In the genomic region with DNA sequence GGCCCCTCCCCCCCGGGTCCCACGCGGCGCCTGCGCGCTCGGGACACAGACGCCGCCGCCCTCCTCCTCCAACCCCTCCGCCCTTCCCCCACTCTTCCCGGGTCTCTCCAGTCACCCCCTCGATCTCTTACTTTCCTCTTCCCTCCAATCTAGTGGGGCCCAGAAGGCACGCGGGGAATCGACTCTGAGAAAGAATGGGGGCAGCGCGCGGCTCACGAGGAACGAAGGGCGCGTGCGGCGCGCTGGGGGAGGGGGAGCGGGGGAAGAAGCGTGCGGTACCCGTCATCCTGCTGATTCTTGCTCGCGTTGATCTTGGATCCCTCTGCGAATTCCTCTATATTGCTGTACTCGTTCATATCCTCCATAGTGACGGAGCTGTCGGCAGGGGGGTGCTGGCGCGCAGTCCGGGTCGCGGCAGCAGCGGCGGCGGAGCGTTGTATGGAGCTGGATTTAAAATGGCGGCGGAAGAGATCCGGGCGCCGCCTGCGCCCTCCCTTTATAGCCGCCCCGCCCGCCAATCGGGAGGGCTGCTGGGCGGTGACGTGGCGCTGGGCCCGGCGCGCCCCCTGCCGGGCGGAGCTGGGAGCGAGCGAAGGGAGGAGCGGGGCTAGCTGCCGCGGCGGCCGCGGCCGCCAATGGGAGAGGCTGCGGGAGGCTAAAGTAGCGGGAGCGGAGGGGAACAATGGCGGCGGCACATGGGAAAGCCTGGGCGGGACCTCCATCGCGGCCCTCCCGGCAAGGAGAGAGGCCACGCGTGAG, we compare ENCODE assay signal across 1 cellular context.
A peak's percentile ranks its signal among the peaks of the same experiment; 100 is the strongest.
TF ChIP-seq lines count a peak whose summit lies in the region.

No MANE protein-coding gene starts in this region.

TF ChIP-seq in HepG2, 621 proteins besides CTCF, POLR2A, EP300 and RAD21 (continued from another document and continues in another):
- TF ChIP-seq, protein P1, sequence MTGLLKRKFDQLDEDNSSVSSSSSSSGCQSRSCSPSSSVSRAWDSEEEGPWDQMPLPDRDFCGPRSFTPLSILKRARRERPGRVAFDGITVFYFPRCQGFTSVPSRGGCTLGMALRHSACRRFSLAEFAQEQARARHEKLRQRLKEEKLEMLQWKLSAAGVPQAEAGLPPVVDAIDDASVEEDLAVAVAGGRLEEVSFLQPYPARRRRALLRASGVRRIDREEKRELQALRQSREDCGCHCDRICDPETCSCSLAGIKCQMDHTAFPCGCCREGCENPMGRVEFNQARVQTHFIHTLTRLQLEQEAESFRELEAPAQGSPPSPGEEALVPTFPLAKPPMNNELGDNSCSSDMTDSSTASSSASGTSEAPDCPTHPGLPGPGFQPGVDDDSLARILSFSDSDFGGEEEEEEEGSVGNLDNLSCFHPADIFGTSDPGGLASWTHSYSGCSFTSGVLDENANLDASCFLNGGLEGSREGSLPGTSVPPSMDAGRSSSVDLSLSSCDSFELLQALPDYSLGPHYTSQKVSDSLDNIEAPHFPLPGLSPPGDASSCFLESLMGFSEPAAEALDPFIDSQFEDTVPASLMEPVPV (CRISPR knock-in tag; IDR thresholded peaks at IDR 0.05) = peak; percentile 49
- TF ChIP-seq ZNF430 (CRISPR knock-in tag; IDR thresholded peaks at IDR 0.05) (peak; percentile 73), ZFX (CRISPR knock-in tag; IDR thresholded peaks at IDR 0.05; ENCODE audit: low read depth) (peak; percentile 39), POLR2AphosphoS2 (IDR thresholded peaks at IDR 0.05; ENCODE audit: low read depth, low read length) (peak; percentile 90), ZFP41 (CRISPR knock-in tag; IDR thresholded peaks at IDR 0.05; ENCODE audit: borderline replicate concordance) (no peak), ZMYM4 (CRISPR knock-in tag; IDR thresholded peaks at IDR 0.05) (peak; percentile 90), SOX5 (CRISPR knock-in tag; IDR thresholded peaks at IDR 0.05; ENCODE audit: borderline replicate concordance) (no peak), MEIS2 (CRISPR knock-in tag; IDR thresholded peaks at IDR 0.05) (no peak; the same call in 1 of the 2 replicates), KDM3A (CRISPR knock-in tag; IDR thresholded peaks at IDR 0.05; ENCODE audit: low read depth) (no peak), ZNF292 (CRISPR knock-in tag; IDR thresholded peaks at IDR 0.05; ENCODE audit: borderline replicate concordance, low read depth) (no peak), ZNF672 (CRISPR knock-in tag; IDR thresholded peaks at IDR 0.05) (0 out of 2 replicates have a peak, but pooled peaks have one; percentile 66), ATF7-NPFF (CRISPR knock-in tag; IDR thresholded peaks at IDR 0.05; ENCODE audit: low read depth) (peak; percentile 29; the same call in 1 of the 2 replicates), TP53 (CRISPR knock-in tag; conservative IDR thresholded peaks at IDR 0.05) (no peak), ZKSCAN5 (CRISPR knock-in tag; IDR thresholded peaks at IDR 0.05) (no peak), ZNF83 (CRISPR knock-in tag; IDR thresholded peaks at IDR 0.05; ENCODE audit: borderline replicate concordance) (no peak), ASH2L (IDR thresholded peaks at IDR 0.05; ENCODE audit: insufficient read length, low read depth, low read length) (peak; percentile 90), ZNF674 (CRISPR knock-in tag; IDR thresholded peaks at IDR 0.05; ENCODE audit: low read depth) (no peak), ZNF33A (CRISPR knock-in tag; IDR thresholded peaks at IDR 0.05; ENCODE audit: borderline replicate concordance) (no peak), TARDBP (CRISPR knock-in tag; IDR thresholded peaks at IDR 0.05) (peak; percentile 47; the same call in 1 of the 2 replicates), ZBTB20 (CRISPR knock-in tag; IDR thresholded peaks at IDR 0.05; ENCODE audit: borderline replicate concordance, low read depth) (peak; percentile 21; the same call in 1 of the 2 replicates), HNRNPLL (IDR thresholded peaks at IDR 0.05; ENCODE audit: low read depth, low read length, poor library complexity, severe bottlenecking) (peak; percentile 62), CAMTA2 (CRISPR knock-in tag; IDR thresholded peaks at IDR 0.05; ENCODE audit: borderline replicate concordance) (no peak), ELF1 (CRISPR knock-in tag; IDR thresholded peaks at IDR 0.05) (no peak), ZNF572 (CRISPR knock-in tag; IDR thresholded peaks at IDR 0.05) (0 out of 2 replicates have a peak, but pooled peaks have one; percentile 27)
- TF ChIP-seq, protein P2, sequence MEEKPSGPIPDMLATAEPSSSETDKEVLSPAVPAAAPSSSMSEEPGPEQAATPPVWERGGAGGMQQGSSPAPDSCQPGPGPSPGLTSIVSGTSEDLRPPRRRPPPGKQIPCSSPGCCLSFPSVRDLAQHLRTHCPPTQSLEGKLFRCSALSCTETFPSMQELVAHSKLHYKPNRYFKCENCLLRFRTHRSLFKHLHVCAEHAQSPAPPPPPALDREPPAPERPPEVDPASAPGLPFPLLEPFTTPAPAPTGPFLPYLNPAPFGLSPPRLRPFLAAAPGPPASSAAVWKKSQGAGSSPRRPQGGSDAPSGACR (CRISPR knock-in tag; IDR thresholded peaks at IDR 0.05) = peak; percentile 67; the same call in 1 of the 2 replicates
- TF ChIP-seq, protein P3, sequence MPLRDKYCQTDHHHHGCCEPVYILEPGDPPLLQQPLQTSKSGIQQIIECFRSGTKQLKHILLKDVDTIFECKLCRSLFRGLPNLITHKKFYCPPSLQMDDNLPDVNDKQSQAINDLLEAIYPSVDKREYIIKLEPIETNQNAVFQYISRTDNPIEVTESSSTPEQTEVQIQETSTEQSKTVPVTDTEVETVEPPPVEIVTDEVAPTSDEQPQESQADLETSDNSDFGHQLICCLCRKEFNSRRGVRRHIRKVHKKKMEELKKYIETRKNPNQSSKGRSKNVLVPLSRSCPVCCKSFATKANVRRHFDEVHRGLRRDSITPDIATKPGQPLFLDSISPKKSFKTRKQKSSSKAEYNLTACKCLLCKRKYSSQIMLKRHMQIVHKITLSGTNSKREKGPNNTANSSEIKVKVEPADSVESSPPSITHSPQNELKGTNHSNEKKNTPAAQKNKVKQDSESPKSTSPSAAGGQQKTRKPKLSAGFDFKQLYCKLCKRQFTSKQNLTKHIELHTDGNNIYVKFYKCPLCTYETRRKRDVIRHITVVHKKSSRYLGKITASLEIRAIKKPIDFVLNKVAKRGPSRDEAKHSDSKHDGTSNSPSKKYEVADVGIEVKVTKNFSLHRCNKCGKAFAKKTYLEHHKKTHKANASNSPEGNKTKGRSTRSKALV (CRISPR knock-in tag; IDR thresholded peaks at IDR 0.05) = no peak
- TF ChIP-seq, protein P4, sequence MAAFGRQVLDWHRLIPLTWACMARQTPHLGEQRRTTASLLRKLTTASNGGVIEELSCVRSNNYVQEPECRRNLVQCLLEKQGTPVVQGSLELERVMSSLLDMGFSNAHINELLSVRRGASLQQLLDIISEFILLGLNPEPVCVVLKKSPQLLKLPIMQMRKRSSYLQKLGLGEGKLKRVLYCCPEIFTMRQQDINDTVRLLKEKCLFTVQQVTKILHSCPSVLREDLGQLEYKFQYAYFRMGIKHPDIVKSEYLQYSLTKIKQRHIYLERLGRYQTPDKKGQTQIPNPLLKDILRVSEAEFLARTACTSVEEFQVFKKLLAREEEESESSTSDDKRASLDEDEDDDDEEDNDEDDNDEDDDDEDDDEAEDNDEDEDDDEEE (CRISPR knock-in tag; IDR thresholded peaks at IDR 0.05) = no peak
- TF ChIP-seq, protein P5, sequence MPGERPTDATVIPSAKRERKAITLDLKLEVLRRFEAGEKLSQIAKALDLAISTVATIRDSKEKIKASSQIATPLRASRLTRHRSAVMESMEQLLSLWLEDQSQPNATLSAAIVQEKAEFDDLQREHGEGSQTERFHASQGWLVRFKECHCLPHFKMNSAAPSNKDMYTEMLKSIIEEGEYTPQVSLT (CRISPR knock-in tag; IDR thresholded peaks at IDR 0.05; ENCODE audit: borderline replicate concordance, low read depth) = 0 out of 2 replicates have a peak, but pooled peaks have one; percentile 22
- TF ChIP-seq, protein P6, sequence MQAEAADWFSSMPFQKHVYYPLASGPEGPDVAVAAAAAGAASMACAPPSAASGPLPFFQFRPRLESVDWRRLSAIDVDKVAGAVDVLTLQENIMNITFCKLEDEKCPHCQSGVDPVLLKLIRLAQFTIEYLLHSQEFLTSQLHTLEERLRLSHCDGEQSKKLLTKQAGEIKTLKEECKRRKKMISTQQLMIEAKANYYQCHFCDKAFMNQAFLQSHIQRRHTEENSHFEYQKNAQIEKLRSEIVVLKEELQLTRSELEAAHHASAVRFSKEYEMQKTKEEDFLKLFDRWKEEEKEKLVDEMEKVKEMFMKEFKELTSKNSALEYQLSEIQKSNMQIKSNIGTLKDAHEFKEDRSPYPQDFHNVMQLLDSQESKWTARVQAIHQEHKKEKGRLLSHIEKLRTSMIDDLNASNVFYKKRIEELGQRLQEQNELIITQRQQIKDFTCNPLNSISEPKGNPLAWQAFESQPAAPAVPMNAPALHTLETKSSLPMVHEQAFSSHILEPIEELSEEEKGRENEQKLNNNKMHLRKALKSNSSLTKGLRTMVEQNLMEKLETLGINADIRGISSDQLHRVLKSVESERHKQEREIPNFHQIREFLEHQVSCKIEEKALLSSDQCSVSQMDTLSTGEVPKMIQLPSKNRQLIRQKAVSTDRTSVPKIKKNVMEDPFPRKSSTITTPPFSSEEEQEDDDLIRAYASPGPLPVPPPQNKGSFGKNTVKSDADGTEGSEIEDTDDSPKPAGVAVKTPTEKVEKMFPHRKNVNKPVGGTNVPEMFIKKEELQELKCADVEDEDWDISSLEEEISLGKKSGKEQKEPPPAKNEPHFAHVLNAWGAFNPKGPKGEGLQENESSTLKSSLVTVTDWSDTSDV (CRISPR knock-in tag; IDR thresholded peaks at IDR 0.05) = no peak
- TF ChIP-seq, protein P7, sequence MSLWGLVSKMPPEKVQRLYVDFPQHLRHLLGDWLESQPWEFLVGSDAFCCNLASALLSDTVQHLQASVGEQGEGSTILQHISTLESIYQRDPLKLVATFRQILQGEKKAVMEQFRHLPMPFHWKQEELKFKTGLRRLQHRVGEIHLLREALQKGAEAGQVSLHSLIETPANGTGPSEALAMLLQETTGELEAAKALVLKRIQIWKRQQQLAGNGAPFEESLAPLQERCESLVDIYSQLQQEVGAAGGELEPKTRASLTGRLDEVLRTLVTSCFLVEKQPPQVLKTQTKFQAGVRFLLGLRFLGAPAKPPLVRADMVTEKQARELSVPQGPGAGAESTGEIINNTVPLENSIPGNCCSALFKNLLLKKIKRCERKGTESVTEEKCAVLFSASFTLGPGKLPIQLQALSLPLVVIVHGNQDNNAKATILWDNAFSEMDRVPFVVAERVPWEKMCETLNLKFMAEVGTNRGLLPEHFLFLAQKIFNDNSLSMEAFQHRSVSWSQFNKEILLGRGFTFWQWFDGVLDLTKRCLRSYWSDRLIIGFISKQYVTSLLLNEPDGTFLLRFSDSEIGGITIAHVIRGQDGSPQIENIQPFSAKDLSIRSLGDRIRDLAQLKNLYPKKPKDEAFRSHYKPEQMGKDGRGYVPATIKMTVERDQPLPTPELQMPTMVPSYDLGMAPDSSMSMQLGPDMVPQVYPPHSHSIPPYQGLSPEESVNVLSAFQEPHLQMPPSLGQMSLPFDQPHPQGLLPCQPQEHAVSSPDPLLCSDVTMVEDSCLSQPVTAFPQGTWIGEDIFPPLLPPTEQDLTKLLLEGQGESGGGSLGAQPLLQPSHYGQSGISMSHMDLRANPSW (CRISPR knock-in tag; IDR thresholded peaks at IDR 0.05; ENCODE audit: borderline replicate concordance) = no peak
- TF ChIP-seq, protein P8, sequence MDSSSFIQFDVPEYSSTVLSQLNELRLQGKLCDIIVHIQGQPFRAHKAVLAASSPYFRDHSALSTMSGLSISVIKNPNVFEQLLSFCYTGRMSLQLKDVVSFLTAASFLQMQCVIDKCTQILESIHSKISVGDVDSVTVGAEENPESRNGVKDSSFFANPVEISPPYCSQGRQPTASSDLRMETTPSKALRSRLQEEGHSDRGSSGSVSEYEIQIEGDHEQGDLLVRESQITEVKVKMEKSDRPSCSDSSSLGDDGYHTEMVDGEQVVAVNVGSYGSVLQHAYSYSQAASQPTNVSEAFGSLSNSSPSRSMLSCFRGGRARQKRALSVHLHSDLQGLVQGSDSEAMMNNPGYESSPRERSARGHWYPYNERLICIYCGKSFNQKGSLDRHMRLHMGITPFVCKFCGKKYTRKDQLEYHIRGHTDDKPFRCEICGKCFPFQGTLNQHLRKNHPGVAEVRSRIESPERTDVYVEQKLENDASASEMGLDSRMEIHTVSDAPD (CRISPR knock-in tag; IDR thresholded peaks at IDR 0.05) = peak; percentile 18; the same call in 1 of the 2 replicates
